In genomic region chr21:41008971-41009370, GRCh38 we compare ENCODE assay signal across 1 cellular context.
TF ChIP-seq lines count a peak whose summit lies in the region.

No MANE protein-coding gene starts in this region.

TF ChIP-seq in HepG2, 621 proteins besides CTCF, POLR2A, EP300 and RAD21 (continued from another document):
- TF ChIP-seq HMGXB3 (CRISPR knock-in tag; IDR thresholded peaks at IDR 0.05; ENCODE audit: borderline replicate concordance) (no peak), ZNF225 (CRISPR knock-in tag; IDR thresholded peaks at IDR 0.05) (no peak), AHR (CRISPR knock-in tag; IDR thresholded peaks at IDR 0.05) (no peak)
